In the genomic region with DNA sequence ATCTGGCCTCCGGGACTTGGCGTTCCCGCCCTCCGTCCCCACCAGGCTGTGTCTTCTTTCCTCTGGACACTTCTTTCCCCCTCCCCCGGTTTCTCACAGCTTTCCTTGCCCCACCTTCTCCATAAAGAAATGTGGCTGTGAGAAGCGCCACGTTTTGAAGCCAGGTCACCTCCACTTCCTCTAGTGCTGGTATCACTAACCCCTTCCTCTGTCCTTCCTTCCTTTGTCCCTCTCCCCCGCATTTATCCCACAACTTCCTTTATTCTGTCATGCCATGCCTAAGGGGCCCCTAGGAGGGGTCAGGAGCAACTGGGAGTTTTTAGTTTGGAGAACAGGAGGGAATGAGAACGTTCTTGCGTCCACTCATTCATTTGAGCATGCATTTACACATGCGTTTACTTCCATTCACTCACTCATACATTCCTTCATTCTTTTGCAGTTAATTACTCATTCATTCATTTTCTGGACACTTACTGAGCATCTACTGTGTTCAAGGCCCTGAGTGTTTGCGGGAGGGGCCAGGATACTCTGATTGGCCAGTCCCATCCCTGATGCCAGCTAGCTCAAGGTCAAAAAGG, we compare ENCODE assay signal across 2 cellular contexts.
TF ChIP-seq lines count a peak whose summit lies in the region.

No MANE protein-coding gene starts in this region.

TF ChIP-seq in SK-N-SH, 30 proteins besides CTCF, POLR2A, EP300 and RAD21 (continued from another document):
- TF ChIP-seq MXI1 (IDR thresholded peaks at IDR 0.05; ENCODE audit: low read depth, low read length) = no peak
- TF ChIP-seq RCOR1 (IDR thresholded peaks at IDR 0.05; ENCODE audit: low read length) = no peak
- TF ChIP-seq NRF1 (IDR thresholded peaks at IDR 0.05; ENCODE audit: low read depth, low read length) = no peak
- no peak for TF ChIP-seq ELF1 (IDR thresholded peaks at IDR 0.05)
- no peak for TF ChIP-seq CHD2 (IDR thresholded peaks at IDR 0.05; ENCODE audit: low read length, partially characterized antibody)
- TF ChIP-seq GABPA (IDR thresholded peaks at IDR 0.05; ENCODE audit: low read depth) = no peak
- TF ChIP-seq GATA2 (CRISPR knock-in tag; IDR thresholded peaks at IDR 0.05) = no peak
- TF ChIP-seq FOXJ3 (CRISPR knock-in tag; IDR thresholded peaks at IDR 0.05) = no peak
- TF ChIP-seq, protein P1, sequence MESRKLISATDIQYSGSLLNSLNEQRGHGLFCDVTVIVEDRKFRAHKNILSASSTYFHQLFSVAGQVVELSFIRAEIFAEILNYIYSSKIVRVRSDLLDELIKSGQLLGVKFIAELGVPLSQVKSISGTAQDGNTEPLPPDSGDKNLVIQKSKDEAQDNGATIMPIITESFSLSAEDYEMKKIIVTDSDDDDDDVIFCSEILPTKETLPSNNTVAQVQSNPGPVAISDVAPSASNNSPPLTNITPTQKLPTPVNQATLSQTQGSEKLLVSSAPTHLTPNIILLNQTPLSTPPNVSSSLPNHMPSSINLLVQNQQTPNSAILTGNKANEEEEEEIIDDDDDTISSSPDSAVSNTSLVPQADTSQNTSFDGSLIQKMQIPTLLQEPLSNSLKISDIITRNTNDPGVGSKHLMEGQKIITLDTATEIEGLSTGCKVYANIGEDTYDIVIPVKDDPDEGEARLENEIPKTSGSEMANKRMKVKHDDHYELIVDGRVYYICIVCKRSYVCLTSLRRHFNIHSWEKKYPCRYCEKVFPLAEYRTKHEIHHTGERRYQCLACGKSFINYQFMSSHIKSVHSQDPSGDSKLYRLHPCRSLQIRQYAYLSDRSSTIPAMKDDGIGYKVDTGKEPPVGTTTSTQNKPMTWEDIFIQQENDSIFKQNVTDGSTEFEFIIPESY (IDR thresholded peaks at IDR 0.05; ENCODE audit: borderline replicate concordance, low read depth) = no peak
- TF ChIP-seq JUND (IDR thresholded peaks at IDR 0.05) = no peak
- TF ChIP-seq TEAD4 (IDR thresholded peaks at IDR 0.05; ENCODE audit: borderline replicate concordance, insufficient read depth) = no peak
- TF ChIP-seq TAF1 (IDR thresholded peaks at IDR 0.05; ENCODE audit: borderline replicate concordance, low read depth, low read length) = no peak
- no peak for TF ChIP-seq SIN3A (IDR thresholded peaks at IDR 0.05; ENCODE audit: borderline replicate concordance, low read depth, low read length)
- TF ChIP-seq YY1 (IDR thresholded peaks at IDR 0.05; ENCODE audit: low read depth) = no peak
- TF ChIP-seq FOSL2 (IDR thresholded peaks at IDR 0.05; ENCODE audit: borderline replicate concordance, low read depth) = no peak
- no peak for TF ChIP-seq REST (IDR thresholded peaks at IDR 0.05; ENCODE audit: low read depth, low read length)
- no peak for TF ChIP-seq MAX (IDR thresholded peaks at IDR 0.05; ENCODE audit: low read depth)

TF ChIP-seq in SK-N-SH treated with all-trans-retinoic acid at 6 μM for 48 hours, 23 proteins besides CTCF, POLR2A, EP300 and RAD21:
- TF ChIP-seq TSHZ2 (CRISPR knock-in tag; IDR thresholded peaks at IDR 0.05) (no peak), PPARA (CRISPR knock-in tag; IDR thresholded peaks at IDR 0.05; ENCODE audit: borderline replicate concordance) (no peak), PATZ1 (CRISPR knock-in tag; IDR thresholded peaks at IDR 0.05; ENCODE audit: borderline replicate concordance) (no peak), ZNF8 (CRISPR knock-in tag; IDR thresholded peaks at IDR 0.05) (no peak), RARB (CRISPR knock-in tag; IDR thresholded peaks at IDR 0.05) (no peak), TCF4 (CRISPR knock-in tag; IDR thresholded peaks at IDR 0.05; ENCODE audit: borderline replicate concordance) (no peak), ZC3H10 (CRISPR knock-in tag; IDR thresholded peaks at IDR 0.05) (no peak), ESRRG (CRISPR knock-in tag; IDR thresholded peaks at IDR 0.05) (no peak), OSR1 (CRISPR knock-in tag; IDR thresholded peaks at IDR 0.05) (no peak), ZNF70 (CRISPR knock-in tag; IDR thresholded peaks at IDR 0.05) (no peak), GLIS3 (CRISPR knock-in tag; IDR thresholded peaks at IDR 0.05) (no peak)
